Comparison of ENCODE assay signal across 1 cellular context in genomic region chr18:21686282-21687105, GRCh38.
TF ChIP-seq lines count a peak whose summit lies in the region.

No MANE protein-coding gene starts in this region.

TF ChIP-seq in HepG2, 621 proteins besides CTCF, POLR2A, EP300 and RAD21 (continued from another document and continues in another):
- no peak for TF ChIP-seq PRDM4 (CRISPR knock-in tag; IDR thresholded peaks at IDR 0.05; ENCODE audit: borderline replicate concordance)
- TF ChIP-seq, protein P1, sequence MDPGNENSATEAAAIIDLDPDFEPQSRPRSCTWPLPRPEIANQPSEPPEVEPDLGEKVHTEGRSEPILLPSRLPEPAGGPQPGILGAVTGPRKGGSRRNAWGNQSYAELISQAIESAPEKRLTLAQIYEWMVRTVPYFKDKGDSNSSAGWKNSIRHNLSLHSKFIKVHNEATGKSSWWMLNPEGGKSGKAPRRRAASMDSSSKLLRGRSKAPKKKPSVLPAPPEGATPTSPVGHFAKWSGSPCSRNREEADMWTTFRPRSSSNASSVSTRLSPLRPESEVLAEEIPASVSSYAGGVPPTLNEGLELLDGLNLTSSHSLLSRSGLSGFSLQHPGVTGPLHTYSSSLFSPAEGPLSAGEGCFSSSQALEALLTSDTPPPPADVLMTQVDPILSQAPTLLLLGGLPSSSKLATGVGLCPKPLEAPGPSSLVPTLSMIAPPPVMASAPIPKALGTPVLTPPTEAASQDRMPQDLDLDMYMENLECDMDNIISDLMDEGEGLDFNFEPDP (CRISPR knock-in tag; conservative IDR thresholded peaks at IDR 0.05) = no peak
- peak; percentile 36; the same call in 1 of the 2 replicates for TF ChIP-seq HHEX (CRISPR knock-in tag; IDR thresholded peaks at IDR 0.05)
- no peak for TF ChIP-seq NFIB (CRISPR knock-in tag; IDR thresholded peaks at IDR 0.05; ENCODE audit: borderline replicate concordance)
- peak; percentile 22; the same call in 1 of the 2 replicates for TF ChIP-seq YEATS4 (CRISPR knock-in tag; IDR thresholded peaks at IDR 0.05; ENCODE audit: borderline replicate concordance)
- TF ChIP-seq CREB1 (IDR thresholded peaks at IDR 0.05) = no peak
- TF ChIP-seq CREB1 (CRISPR knock-in tag; IDR thresholded peaks at IDR 0.05) = peak; percentile 70
- TF ChIP-seq ZBED4 (CRISPR knock-in tag; IDR thresholded peaks at IDR 0.05; ENCODE audit: borderline replicate concordance) = no peak
- peak; percentile 56; the same call in 1 of the 2 replicates for TF ChIP-seq ZNF441 (CRISPR knock-in tag; IDR thresholded peaks at IDR 0.05; ENCODE audit: borderline replicate concordance)
- TF ChIP-seq IKZF5 (CRISPR knock-in tag; IDR thresholded peaks at IDR 0.05) = peak; percentile 66; the same call in 1 of the 2 replicates
- no peak for TF ChIP-seq NAIF1 (CRISPR knock-in tag; IDR thresholded peaks at IDR 0.05; ENCODE audit: borderline replicate concordance)
- TF ChIP-seq ARID4A (CRISPR knock-in tag; IDR thresholded peaks at IDR 0.05; ENCODE audit: borderline replicate concordance) = peak; percentile 51
- peak; percentile 86 for TF ChIP-seq GATAD2A (CRISPR knock-in tag; IDR thresholded peaks at IDR 0.05)
- TF ChIP-seq SP140L (CRISPR knock-in tag; IDR thresholded peaks at IDR 0.05; ENCODE audit: borderline replicate concordance) = no peak
- no peak for TF ChIP-seq FOXK2 (IDR thresholded peaks at IDR 0.05)
- TF ChIP-seq MZF1 (CRISPR knock-in tag; IDR thresholded peaks at IDR 0.05; ENCODE audit: borderline replicate concordance) = no peak
- TF ChIP-seq, protein P2, sequence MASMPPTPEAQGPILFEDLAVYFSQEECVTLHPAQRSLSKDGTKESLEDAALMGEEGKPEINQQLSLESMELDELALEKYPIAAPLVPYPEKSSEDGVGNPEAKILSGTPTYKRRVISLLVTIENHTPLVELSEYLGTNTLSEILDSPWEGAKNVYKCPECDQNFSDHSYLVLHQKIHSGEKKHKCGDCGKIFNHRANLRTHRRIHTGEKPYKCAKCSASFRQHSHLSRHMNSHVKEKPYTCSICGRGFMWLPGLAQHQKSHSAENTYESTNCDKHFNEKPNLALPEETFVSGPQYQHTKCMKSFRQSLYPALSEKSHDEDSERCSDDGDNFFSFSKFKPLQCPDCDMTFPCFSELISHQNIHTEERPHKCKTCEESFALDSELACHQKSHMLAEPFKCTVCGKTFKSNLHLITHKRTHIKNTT (CRISPR knock-in tag; IDR thresholded peaks at IDR 0.05) = no peak
- TF ChIP-seq ZNF644 (CRISPR knock-in tag; IDR thresholded peaks at IDR 0.05; ENCODE audit: low read depth) = peak; percentile 61
- TF ChIP-seq RBM39 (IDR thresholded peaks at IDR 0.05; ENCODE audit: low read depth, low read length, poor library complexity, severe bottlenecking) = no peak
- TF ChIP-seq ZBTB42 (CRISPR knock-in tag; IDR thresholded peaks at IDR 0.05) = no peak
- TF ChIP-seq ZZZ3 (CRISPR knock-in tag; IDR thresholded peaks at IDR 0.05; ENCODE audit: borderline replicate concordance) = no peak
- peak; percentile 88 for TF ChIP-seq RXRB (CRISPR knock-in tag; IDR thresholded peaks at IDR 0.05; ENCODE audit: borderline replicate concordance)
- TF ChIP-seq MED1 (CRISPR knock-in tag; IDR thresholded peaks at IDR 0.05) = peak; percentile 84
- peak; percentile 81 for TF ChIP-seq HNF4A (CRISPR knock-in tag; IDR thresholded peaks at IDR 0.05)
- TF ChIP-seq ZFY (CRISPR knock-in tag; IDR thresholded peaks at IDR 0.05) = 0 out of 2 replicates have a peak, but pooled peaks have one; percentile 10
- TF ChIP-seq, protein P3, sequence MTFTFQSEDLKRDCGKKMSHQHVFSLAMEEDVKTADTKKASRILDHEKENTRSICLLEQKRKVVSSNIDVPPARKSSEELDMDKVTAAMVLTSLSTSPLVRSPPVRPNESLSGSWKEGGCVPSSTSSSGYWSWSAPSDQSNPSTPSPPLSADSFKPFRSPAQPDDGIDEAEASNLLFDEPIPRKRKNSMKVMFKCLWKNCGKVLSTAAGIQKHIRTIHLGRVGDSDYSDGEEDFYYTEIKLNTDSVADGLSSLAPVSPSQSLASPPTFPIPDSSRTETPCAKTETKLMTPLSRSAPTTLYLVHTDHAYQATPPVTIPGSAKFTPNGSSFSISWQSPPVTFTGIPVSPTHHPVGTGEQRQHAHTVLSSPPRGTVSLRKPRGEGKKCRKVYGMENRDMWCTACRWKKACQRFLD (CRISPR knock-in tag; IDR thresholded peaks at IDR 0.05; ENCODE audit: borderline replicate concordance) = no peak
- no peak for TF ChIP-seq SNAPC4 (CRISPR knock-in tag; IDR thresholded peaks at IDR 0.05)
- TF ChIP-seq ZNF790 (CRISPR knock-in tag; IDR thresholded peaks at IDR 0.05; ENCODE audit: borderline replicate concordance) = no peak
- TF ChIP-seq, protein P4, sequence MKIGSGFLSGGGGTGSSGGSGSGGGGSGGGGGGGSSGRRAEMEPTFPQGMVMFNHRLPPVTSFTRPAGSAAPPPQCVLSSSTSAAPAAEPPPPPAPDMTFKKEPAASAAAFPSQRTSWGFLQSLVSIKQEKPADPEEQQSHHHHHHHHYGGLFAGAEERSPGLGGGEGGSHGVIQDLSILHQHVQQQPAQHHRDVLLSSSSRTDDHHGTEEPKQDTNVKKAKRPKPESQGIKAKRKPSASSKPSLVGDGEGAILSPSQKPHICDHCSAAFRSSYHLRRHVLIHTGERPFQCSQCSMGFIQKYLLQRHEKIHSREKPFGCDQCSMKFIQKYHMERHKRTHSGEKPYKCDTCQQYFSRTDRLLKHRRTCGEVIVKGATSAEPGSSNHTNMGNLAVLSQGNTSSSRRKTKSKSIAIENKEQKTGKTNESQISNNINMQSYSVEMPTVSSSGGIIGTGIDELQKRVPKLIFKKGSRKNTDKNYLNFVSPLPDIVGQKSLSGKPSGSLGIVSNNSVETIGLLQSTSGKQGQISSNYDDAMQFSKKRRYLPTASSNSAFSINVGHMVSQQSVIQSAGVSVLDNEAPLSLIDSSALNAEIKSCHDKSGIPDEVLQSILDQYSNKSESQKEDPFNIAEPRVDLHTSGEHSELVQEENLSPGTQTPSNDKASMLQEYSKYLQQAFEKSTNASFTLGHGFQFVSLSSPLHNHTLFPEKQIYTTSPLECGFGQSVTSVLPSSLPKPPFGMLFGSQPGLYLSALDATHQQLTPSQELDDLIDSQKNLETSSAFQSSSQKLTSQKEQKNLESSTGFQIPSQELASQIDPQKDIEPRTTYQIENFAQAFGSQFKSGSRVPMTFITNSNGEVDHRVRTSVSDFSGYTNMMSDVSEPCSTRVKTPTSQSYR (CRISPR knock-in tag; IDR thresholded peaks at IDR 0.05; ENCODE audit: borderline replicate concordance) = peak; percentile 44; the same call in 1 of the 2 replicates
- no peak for TF ChIP-seq NCOA5 (CRISPR knock-in tag; IDR thresholded peaks at IDR 0.05)
